ENCODE assay signal across 18 cellular contexts in genomic region chr11:12017865-12018453, GRCh38. TPM values are rescaled to one million over a fixed set of nuclear protein-coding genes. Genes with fewer than 3 reads are reported as not detected.
DNase-seq lines count a peak whose midpoint lies in the region; ATAC-seq and TF ChIP-seq lines count a peak whose summit lies in the region.
"Had no signal": no experiment of that assay in that cellular context is flagged by ENCODE, and none has a peak within 500 bp of the region (broad histone marks: within the 10 kb centered on the region; RNA-seq: fewer than 3 reads in every experiment).

No MANE protein-coding gene starts in this region.

- intact Hi-C loops in right cardiac atrium (cut with DNase I) = no loop called here
- intact Hi-C loops in tibial artery (cut with DNase I; ENCODE audit: low total_unique reads) = no loop called here
- intact Hi-C loops in activated CD8-positive, alpha-beta T cell treated with anti-CD3 and anti-CD28 coated beads for 36 hours (cut with micrococcal nuclease) = no loop called here

- H3K36me3 ChIP-seq in tibial artery = no peaks in the 10 kb centered on the region

- DNase-seq in NCI-H226 (peak; percentile 79), chondrocyte (ENCODE audit: low spot score) (no peak), right cardiac atrium (peak in 2 of 3 donors; percentile 19 to 64), tibial artery (no peak), T-helper 9 cell (no peak), HPDE6-E6E7 (ENCODE audit: extremely low spot score) (no peak)
- no peak for DNase-seq in activated CD8-positive, alpha-beta T cell treated with anti-CD3 and anti-CD28 coated beads for 36 hours
- DNase-seq: activated CD4-positive, alpha-beta T cell treated with anti-CD3 and anti-CD28 coated beads, Interleukin-2, amount 50 U/mL, for 4 hours; activated T-cell treated with anti-CD3 and anti-CD28 coated beads, Interleukin-2, amount 50 U/mL, for 48 hours; C1 segment of cervical spinal cord; caudate nucleus; foreskin melanocyte; MM.1S; NCI-H2029; NCI-H524 treated with DMSO at 0.1 percent for 48 hours had no signal

- no peaks in the 10 kb centered on the region for H3K27me3 ChIP-seq in right cardiac atrium (ENCODE audit: control insufficient read depth, insufficient read depth)
- H3K27me3 ChIP-seq in tibial artery = no peaks in the 10 kb centered on the region

- no peaks in the 10 kb centered on the region for H3K9me3 ChIP-seq in right cardiac atrium (ENCODE audit: control insufficient read depth, low read length)
- no peaks in the 10 kb centered on the region for H3K9me3 ChIP-seq in tibial artery

- H3K27ac ChIP-seq in right cardiac atrium (ENCODE audit: low read length) (peak overlapping the region; percentile 71), tibial artery (peak overlapping the region; percentile 54 to 61)

- peak overlapping the region; percentile 96 for H3K27ac Mint-ChIP-seq in chondrocyte (ENCODE audit: unreplicated experiment)
- H3K27ac Mint-ChIP-seq in activated CD8-positive, alpha-beta T cell treated with anti-CD3 and anti-CD28 coated beads for 36 hours = no peak overlapping the region
- H3K27ac Mint-ChIP-seq: activated naive CD4-positive, alpha-beta T cell treated with anti-CD3 and anti-CD28 coated beads, Interleukin-2, amount 50 U/mL, for 72 hours had no signal

- POLR2A ChIA-PET in activated CD8-positive, alpha-beta T cell treated with anti-CD3 and anti-CD28 coated beads for 36 hours (lab: Charles Lee) = no interaction called here

- no peaks in the 10 kb centered on the region for H3K36me3 Mint-ChIP-seq in chondrocyte (ENCODE audit: low read depth)
- H3K36me3 Mint-ChIP-seq in activated CD8-positive, alpha-beta T cell treated with anti-CD3 and anti-CD28 coated beads for 36 hours (ENCODE audit: low read depth) = no peaks in the 10 kb centered on the region
- H3K36me3 Mint-ChIP-seq: activated naive CD4-positive, alpha-beta T cell treated with anti-CD3 and anti-CD28 coated beads, Interleukin-2, amount 50 U/mL, for 72 hours had no signal

- no peak overlapping the region for H3K4me3 Mint-ChIP-seq in chondrocyte (ENCODE audit: unreplicated experiment)
- no peak overlapping the region for H3K4me3 Mint-ChIP-seq in activated CD8-positive, alpha-beta T cell treated with anti-CD3 and anti-CD28 coated beads for 36 hours
- H3K4me3 Mint-ChIP-seq: neural crest cell had no signal

- H3K4me1 ChIP-seq in right cardiac atrium (ENCODE audit: control insufficient read depth, insufficient read depth, low read length) (peaks cover 8% of the 10 kb centered on the region), tibial artery (peaks cover 5 to 41% (median 28%) of the 10 kb centered on the region in 4 donors)

- CTCF ChIA-PET in activated CD8-positive, alpha-beta T cell treated with anti-CD3 and anti-CD28 coated beads for 36 hours (lab: Charles Lee) = interaction anchor here (1.2 kb wide), 1 partner anchor 51 kb away, joined by 3 read pairs; no protein-coding TSS in a partner anchor

- H3K27me3 Mint-ChIP-seq in chondrocyte (ENCODE audit: low read depth) = no peaks in the 10 kb centered on the region
- peaks cover 32% of the 10 kb centered on the region for H3K27me3 Mint-ChIP-seq in activated CD8-positive, alpha-beta T cell treated with anti-CD3 and anti-CD28 coated beads for 36 hours

- no peak for TF ChIP-seq CTCF in chondrocyte (IDR thresholded peaks at IDR 0.05)
- TF ChIP-seq CTCF in tibial artery (IDR thresholded peaks at IDR 0.05) = no peak
- no peak for TF ChIP-seq CTCF in activated CD8-positive, alpha-beta T cell treated with anti-CD3 and anti-CD28 coated beads for 36 hours (IDR thresholded peaks at IDR 0.05)

- H3K4me3 ChIP-seq in right cardiac atrium (ENCODE audit: low read length) (no peak overlapping the region), tibial artery (no peak overlapping the region)

- H3K4me1 Mint-ChIP-seq in chondrocyte (ENCODE audit: low read depth) = peaks cover 44% of the 10 kb centered on the region
- no peaks in the 10 kb centered on the region for H3K4me1 Mint-ChIP-seq in activated CD8-positive, alpha-beta T cell treated with anti-CD3 and anti-CD28 coated beads for 36 hours (ENCODE audit: low read depth)

- ATAC-seq in right cardiac atrium = peak; percentile 63 to 73
- no peak for ATAC-seq in activated CD8-positive, alpha-beta T cell treated with anti-CD3 and anti-CD28 coated beads for 36 hours
- ATAC-seq: activated naive CD4-positive, alpha-beta T cell treated with anti-CD3 and anti-CD28 coated beads, Interleukin-2, amount 50 U/mL, for 72 hours had no signal

- WGBS in right cardiac atrium = 50% methylated on average over 3 of the region's 3 CpGs

- H3K9me3 Mint-ChIP-seq in chondrocyte (ENCODE audit: low read depth) = peaks cover 5% of the 10 kb centered on the region
- no peaks in the 10 kb centered on the region for H3K9me3 Mint-ChIP-seq in activated CD8-positive, alpha-beta T cell treated with anti-CD3 and anti-CD28 coated beads for 36 hours
- H3K9me3 Mint-ChIP-seq: activated naive CD4-positive, alpha-beta T cell treated with anti-CD3 and anti-CD28 coated beads, Interleukin-2, amount 50 U/mL, for 72 hours; neural crest cell had no signal

RNA-seq across cellular contexts. Expression of gene DKK3, which starts 9.5 kb away (rescaled TPM):
- 575 to 655 TPM (median 579 TPM) in 3 replicates for total RNA-seq in chondrocyte
- 1,000 to 10,000 TPM; 2,567 to 3,299 (median 2,969) TPM for total RNA-seq in right cardiac atrium
- polyA plus RNA-seq in right cardiac atrium = 2,307 TPM
- total RNA-seq in activated CD8-positive, alpha-beta T cell treated with anti-CD3 and anti-CD28 coated beads for 36 hours = not detected
- total RNA-seq: activated naive CD4-positive, alpha-beta T cell treated with anti-CD3 and anti-CD28 coated beads, Interleukin-2, amount 50 U/mL, for 72 hours; OCI-LY7 had no signal

Comparison
In these comparisons a context has a peak if more than half of its experiments do, and no peak if none do; other contexts are left out.
1. DNase-seq: peak in NCI-H226 (single experiment) and right cardiac atrium (2 of 3); none in chondrocyte (single experiment), tibial artery (0 of 2), T-helper 9 cell (single experiment), activated CD8-positive, alpha-beta T cell treated with anti-CD3 and anti-CD28 coated beads for 36 hours (single experiment) and HPDE6-E6E7 (single experiment).
2. RNA of gene DKK3, which starts 9.5 kb away (total RNA-seq): 2,567 to 3,299 TPM in right cardiac atrium and 575 to 655 TPM in chondrocyte; not detected in activated CD8-positive, alpha-beta T cell treated with anti-CD3 and anti-CD28 coated beads for 36 hours; every median in the first group is over 100 times any median in the second.